11 cellular contexts compared by ENCODE assay signal in genomic region chr2:20346565-20347127, GRCh38. TPM values are rescaled to one million over a fixed set of nuclear protein-coding genes. Genes with fewer than 3 reads are reported as not detected.
DNase-seq lines count a peak whose midpoint lies in the region; ATAC-seq, FAIRE-seq and TF ChIP-seq lines count a peak whose summit lies in the region.
"Had no signal": no experiment of that assay in that cellular context is flagged by ENCODE, and none has a peak within 500 bp of the region (broad histone marks: within the 10 kb centered on the region; RNA-seq: fewer than 3 reads in every experiment).

No MANE protein-coding gene starts in this region.

- H3K79me2 ChIP-seq in astrocyte (ENCODE audit: insufficient read depth, low read length), result peaks cover 88% of the 10 kb centered on the region

- H3K27me3 Mint-ChIP-seq in astrocyte (ENCODE audit: low read depth, unreplicated experiment) (no peaks in the 10 kb centered on the region), naive B cell (no peaks in the 10 kb centered on the region)

- intact Hi-C loops in IMR-90 (cut with micrococcal nuclease), result no loop called here
- intact Hi-C loops in posterior cingulate gyrus (cut with DNase I), result no loop called here

- DNase-seq in IMR-90, result peak; percentile 51
- DNase-seq in astrocyte (ENCODE audit: low read depth), result peak; percentile 41
- no peak for DNase-seq in naive B cell
- no peak for DNase-seq in Peyer's patch
- DNase-seq in posterior cingulate gyrus, result no peak
- no peak for DNase-seq in suprapubic skin (ENCODE audit: low spot score in 2 of 2)
- DNase-seq: glutamatergic neuron, NCI-H226 had no signal

- peaks cover 84 to 87% (median 85%) of the 10 kb centered on the region in 11 experiments for H4K20me1 ChIP-seq in BLaER1 treated with 17β-estradiol and CSF1 and Interleukin-3, amounts not matched to agents 10 nM and 100 nM
- H4K20me1 ChIP-seq in IMR-90 (ENCODE audit: insufficient read depth, low read length) (peaks cover 85% of the 10 kb centered on the region), astrocyte (ENCODE audit: insufficient read depth, low read length) (peaks cover 84% of the 10 kb centered on the region)

- H3K23ac ChIP-seq in IMR-90 (ENCODE audit: low read depth, low read length), result peak overlapping the region; percentile 23; the same call in 1 of the 2 replicates

- H2AK5ac ChIP-seq in IMR-90 (ENCODE audit: low read depth, low read length), result no peak overlapping the region

- H3K14ac ChIP-seq in IMR-90 (replicated peaks; ENCODE audit: low read depth, low read length), result no peak overlapping the region

- H3K27me3 ChIP-seq in BLaER1 treated with 17β-estradiol and CSF1 and Interleukin-3, amounts not matched to agents 10 nM and 100 nM, result no peaks in the 10 kb centered on the region
- H3K27me3 ChIP-seq in IMR-90 (ENCODE audit: control insufficient read depth, insufficient read depth, low read length), result no peaks in the 10 kb centered on the region
- no peaks in the 10 kb centered on the region for H3K27me3 ChIP-seq in astrocyte (ENCODE audit: insufficient read depth, low read length)
- no peaks in the 10 kb centered on the region for H3K27me3 ChIP-seq in Peyer's patch
- H3K27me3 ChIP-seq in suprapubic skin, result no peaks in the 10 kb centered on the region

- H3K56ac ChIP-seq in IMR-90 (ENCODE audit: extremely low read depth, insufficient read depth, low read length), result no peak overlapping the region

- TF ChIP-seq RAD21 in IMR-90 (IDR thresholded peaks at IDR 0.05; ENCODE audit: low read length), result no peak

- TSS peak; percentile 9 for BruUV-seq in IMR-90 (replicated peaks; lab: Mats Ljungman, UMichigan)

- H4K8ac ChIP-seq in IMR-90 (ENCODE audit: low read depth in 2 of 2, low read length in 2 of 2), result no peak overlapping the region

- no peaks in the 10 kb centered on the region for H3K9me3 ChIP-seq in BLaER1 treated with 17β-estradiol and CSF1 and Interleukin-3, amounts not matched to agents 10 nM and 100 nM (replicated peaks in 1 of 11)
- H3K9me3 ChIP-seq in IMR-90 (ENCODE audit: control insufficient read depth, insufficient read depth, low read length) (no peaks in the 10 kb centered on the region), astrocyte (ENCODE audit: insufficient read depth, low read depth, low read length) (no peaks in the 10 kb centered on the region), Peyer's patch (no peaks in the 10 kb centered on the region), suprapubic skin (no peaks in the 10 kb centered on the region)

- H3K9ac ChIP-seq in BLaER1 treated with 17β-estradiol and CSF1 and Interleukin-3, amounts not matched to agents 10 nM and 100 nM, result peak overlapping the region in 1 of 11 experiments; percentile 9; a peak in 1 of 22 replicates
- H3K9ac ChIP-seq in IMR-90 (ENCODE audit: low read depth, low read length), result no peak overlapping the region
- H3K9ac ChIP-seq in astrocyte (ENCODE audit: low read length), result no peak overlapping the region

- TF ChIP-seq POLR2A in IMR-90 (IDR thresholded peaks at IDR 0.05; ENCODE audit: low read depth, low read length) (no peak), Peyer's patch (IDR thresholded peaks at IDR 0.05) (no peak), suprapubic skin (IDR thresholded peaks at IDR 0.05) (no peak)

- no peak for TF ChIP-seq EP300 in suprapubic skin (IDR thresholded peaks at IDR 0.05)

- H2BK15ac ChIP-seq in IMR-90 (ENCODE audit: low read depth, low read length), result no peak overlapping the region

- H3K27ac ChIP-seq in BLaER1 treated with 17β-estradiol and CSF1 and Interleukin-3, amounts not matched to agents 10 nM and 100 nM, result no peak overlapping the region
- no peak overlapping the region for H3K27ac ChIP-seq in IMR-90 (ENCODE audit: insufficient read depth, low read length)
- H3K27ac ChIP-seq in astrocyte (ENCODE audit: low read depth, low read length), result no peak overlapping the region
- no peak overlapping the region for H3K27ac ChIP-seq in Peyer's patch
- no peak overlapping the region for H3K27ac ChIP-seq in suprapubic skin

- no CpG with 5 or more reads among the region's 2 CpGs for whole genome bisulfite sequencing in IMR-90 (ENCODE audit: extremely low coverage in 2 of 2, insufficient read length in 1 of 2), 2 experiments
- 80% methylated on average over 2 of the region's 2 CpGs for WGBS in suprapubic skin

- no peak overlapping the region for H2AK9ac ChIP-seq in IMR-90 (replicated peaks; ENCODE audit: low read depth, low read length, poor library complexity)

- H4K5ac ChIP-seq in IMR-90 (ENCODE audit: low read depth, low read length), result no peak overlapping the region

- H3K18ac ChIP-seq in IMR-90 (ENCODE audit: low read depth, low read length), result no peak overlapping the region

- TF ChIP-seq CTCF in IMR-90 (conservative IDR thresholded peaks at IDR 0.05; ENCODE audit: low read depth, low read length) (no peak), astrocyte (IDR thresholded peaks at IDR 0.05; ENCODE audit: insufficient read depth, low read depth, low read length) (no peak), Peyer's patch (IDR thresholded peaks at IDR 0.05) (no peak), suprapubic skin (IDR thresholded peaks at IDR 0.05) (no peak)

- peaks cover 0 to 65% of the 10 kb centered on the region in 2 experiments; a peak in 3 of 4 replicates for H3K79me1 ChIP-seq in IMR-90 (ENCODE audit: low read depth in 1 of 2, low read length in 2 of 2)

- H3K4me3 ChIP-seq in BLaER1 treated with 17β-estradiol and CSF1 and Interleukin-3, amounts not matched to agents 10 nM and 100 nM, result no peak overlapping the region
- H3K4me3 ChIP-seq in IMR-90 (ENCODE audit: insufficient read depth, low read depth, low read length) (no peak overlapping the region), astrocyte (ENCODE audit: insufficient read depth, low read depth, low read length) (no peak overlapping the region), Peyer's patch (no peak overlapping the region), suprapubic skin (no peak overlapping the region)

- dilution Hi-C loops in IMR-90 (cut with HindIII; ENCODE audit: low sequenced_read_pairs, unreplicated experiment), result no loop called here

- H2BK5ac ChIP-seq in IMR-90 (ENCODE audit: low read depth, low read length, poor library complexity, severe bottlenecking), result no peak overlapping the region

- peak overlapping the region; percentile 5 to 96 (median 82); a peak in 17 of 22 replicates for H3K4me2 ChIP-seq in BLaER1 treated with 17β-estradiol and CSF1 and Interleukin-3, amounts not matched to agents 10 nM and 100 nM
- H3K4me2 ChIP-seq in IMR-90 (ENCODE audit: low read depth, low read length) (peak overlapping the region; percentile 11; the same call in 1 of the 2 replicates), astrocyte (ENCODE audit: low read length) (peak overlapping the region; percentile 2)

- H3K4ac ChIP-seq in IMR-90 (ENCODE audit: low read depth, low read length), result no peak overlapping the region

- H2AFZ ChIP-seq in IMR-90 (replicated peaks; ENCODE audit: low read length, poor library complexity), result no peak overlapping the region
- H2AFZ ChIP-seq in astrocyte (ENCODE audit: low read depth, low read length), result no peak overlapping the region

- H3K36me3 ChIP-seq in BLaER1 treated with 17β-estradiol and CSF1 and Interleukin-3, amounts not matched to agents 10 nM and 100 nM, result peaks cover 23 to 69% (median 43%) of the 10 kb centered on the region in 11 experiments; a peak in 18 of 22 replicates
- H3K36me3 ChIP-seq in IMR-90 (ENCODE audit: control insufficient read depth, insufficient read depth, low read length) (peaks cover 3% of the 10 kb centered on the region), astrocyte (ENCODE audit: insufficient read depth, low read length) (no peaks in the 10 kb centered on the region), Peyer's patch (no peaks in the 10 kb centered on the region), suprapubic skin (no peaks in the 10 kb centered on the region)

- CTCF ChIA-PET in IMR-90 (lab: Yijun Ruan, JAX), result interaction anchor here (0.7 to 1.4 kb wide), 4 partner anchors 11 to 20 kb away, joined by 3 to 7 read pairs (median 3); no protein-coding TSS in a partner anchor

- H3K4me1 Mint-ChIP-seq in astrocyte (ENCODE audit: low read depth, unreplicated experiment) (peaks cover 22% of the 10 kb centered on the region), naive B cell (peaks cover 32 to 64% (median 58%) of the 10 kb centered on the region in 3 donors)

- H2BK20ac ChIP-seq in IMR-90 (ENCODE audit: low read depth, low read length), result no peak overlapping the region

- H3K27ac Mint-ChIP-seq in astrocyte (ENCODE audit: unreplicated experiment) (no peak overlapping the region), naive B cell (peak overlapping the region in 3 of 6 donors; percentile 5 to 65 (median 26))

- ATAC-seq in IMR-90 (ENCODE audit: low read depth) (no peak), naive B cell (ENCODE audit: low read depth in 2 of 2) (no peak), GM19023 (IDR thresholded peaks at IDR 0.05; ENCODE audit: unreplicated experiment) (no peak)

- H3K4me3 Mint-ChIP-seq in astrocyte (ENCODE audit: unreplicated experiment), result peak overlapping the region; percentile 46
- peak overlapping the region in 6 of 8 donors; percentile 5 to 56 (median 10) for H3K4me3 Mint-ChIP-seq in naive B cell

- peaks cover 25 to 78% (median 39%) of the 10 kb centered on the region in 10 experiments for H3K4me1 ChIP-seq in BLaER1 treated with 17β-estradiol and CSF1 and Interleukin-3, amounts not matched to agents 10 nM and 100 nM
- H3K4me1 ChIP-seq in IMR-90 (ENCODE audit: control insufficient read depth, insufficient read depth, low read length) (peaks cover 11% of the 10 kb centered on the region), astrocyte (ENCODE audit: insufficient read depth, low read length) (peaks cover 15% of the 10 kb centered on the region), Peyer's patch (peaks cover 0 to 46% (median 11%) of the 10 kb centered on the region in 4 donors), suprapubic skin (peaks cover 59% of the 10 kb centered on the region)

- no peak for FAIRE-seq in astrocyte (lab: Jason Lieb, UNC)
- FAIRE-seq: H1 had no signal

- POLR2A ChIA-PET in IMR-90 (lab: Charles Lee; ENCODE audit: unreplicated experiment), result no interaction called here

- peaks cover 20% of the 10 kb centered on the region for H3K9me1 ChIP-seq in IMR-90 (ENCODE audit: insufficient read depth, low read length)

- in situ Hi-C loops in IMR-90 (cut with MboI; ENCODE audit: low sequenced_read_pairs), result no loop called here

- no peak overlapping the region for H4K91ac ChIP-seq in IMR-90 (ENCODE audit: insufficient read depth, low read depth, low read length)

- H3K9me3 Mint-ChIP-seq in astrocyte (ENCODE audit: unreplicated experiment) (no peaks in the 10 kb centered on the region), naive B cell (no peaks in the 10 kb centered on the region)

- H2BK120ac ChIP-seq in IMR-90 (ENCODE audit: low read depth, low read length), result no peak overlapping the region

- peaks cover 5% of the 10 kb centered on the region for H3K36me3 Mint-ChIP-seq in astrocyte (ENCODE audit: low read depth, unreplicated experiment)
- H3K36me3 Mint-ChIP-seq in naive B cell, result no peaks in the 10 kb centered on the region

RNA-seq across cellular contexts. Expression of gene PUM2, which starts 4.0 kb away (rescaled TPM):
- total RNA-seq in IMR-90 (2012; rRNA removed), result 35.6 and 38.4 TPM in 2 replicates
- 16.4 and 18.8 TPM in 2 replicates for polyA plus RNA-seq in IMR-90 (2012; rRNA removed)
- polyA plus RNA-seq in IMR-90 (2012; cell fraction: cytosol; rRNA removed), result 4.5 and 6.3 TPM in 2 replicates
- 8.0 and 28.7 TPM in 2 replicates for polyA plus RNA-seq in IMR-90 (2012; cell fraction: nucleus; rRNA removed; ENCODE audit: low replicate concordance)
- total RNA-seq in astrocyte, result 55.6 and 69.4 TPM in 2 replicates
- polyA plus RNA-seq in naive B cell (ENCODE audit: low read depth in 6 of 6), result 10 to 100 TPM; 11.5 to 18.5 (median 16.2) TPM
- 10 to 100 TPM; 61.2 to 88.3 (median 74.8) TPM for total RNA-seq in Peyer's patch
- 100 to 1,000 TPM in 1 of 4 donors, 10 to 100 TPM in 3; 78.9 to 108 (median 99.0) TPM for total RNA-seq in suprapubic skin

Comparison
In these comparisons a context has a peak if more than half of its experiments do, and no peak if none do; other contexts are left out.
1. H3K4me2 ChIP-seq: peak in every context shown above with its lines; median percentile 82 in BLaER1 treated with 17β-estradiol and CSF1 and Interleukin-3, amounts not matched to agents 10 nM and 100 nM; 11 in IMR-90; 2 in astrocyte.
2. DNase-seq: peak in IMR-90 (single experiment) and astrocyte (single experiment); none in naive B cell (single experiment), Peyer's patch (0 of 3), posterior cingulate gyrus (0 of 10) and suprapubic skin (0 of 2).